In genomic region chr2:233195027-233195426, GRCh38 we compare ENCODE assay signal across 15 cellular contexts. TPM values are rescaled to one million over a fixed set of nuclear protein-coding genes. Genes with fewer than 3 reads are reported as not detected.
DNase-seq lines count a peak whose midpoint lies in the region; ATAC-seq and TF ChIP-seq lines count a peak whose summit lies in the region.
"Had no signal": no experiment of that assay in that cellular context is flagged by ENCODE, and none has a peak within 500 bp of the region (broad histone marks: within the 10 kb centered on the region; RNA-seq: fewer than 3 reads in every experiment).

No MANE protein-coding gene starts in this region.

- no peak overlapping the region for H2AFZ ChIP-seq in PC-3 (ENCODE audit: low read length)

- no peaks in the 10 kb centered on the region for H4K20me1 ChIP-seq in PC-3 (ENCODE audit: low read length)

- no peak overlapping the region for H3K27ac ChIP-seq in PC-3 (ENCODE audit: low read length)
- H3K27ac ChIP-seq in CD4-positive, alpha-beta T cell (ENCODE audit: low read depth, low read length): no peak overlapping the region

- no peaks in the 10 kb centered on the region for H3K79me2 ChIP-seq in PC-3 (ENCODE audit: low read length)

- CTCF ChIA-PET in activated CD4-positive, alpha-beta T cell treated with anti-CD3 and anti-CD28 coated beads, Interleukin-2, amount 10 ng/mL, durations not matched to agents 7 days and 5 days (lab: Charles Lee): interaction anchor here (0.7 kb wide), 1 partner anchor 137 kb away, joined by 3 read pairs; no protein-coding TSS in a partner anchor
- CTCF ChIA-PET in PC-3 (lab: Charles Lee): no interaction called here
- CTCF ChIA-PET in CD4-positive, alpha-beta T cell (lab: Charles Lee): interaction anchor here (0.7 kb wide), 1 partner anchor 168 kb away, joined by 3 read pairs; no protein-coding TSS in a partner anchor

- no peaks in the 10 kb centered on the region for H3K4me1 ChIP-seq in PC-3 (ENCODE audit: insufficient read depth, low read length)
- H3K4me1 ChIP-seq: Caco-2, HAP-1 had no signal

- intact Hi-C loops in natural killer cell (cut with micrococcal nuclease): no loop called here
- intact Hi-C loops in PC-3 (cut with micrococcal nuclease): no loop called here
- intact Hi-C loops in CD4-positive, alpha-beta T cell (cut with DNase I, micrococcal nuclease): no loop called here

- peak overlapping the region; percentile 3 for H3K27ac Mint-ChIP-seq in activated CD4-positive, alpha-beta T cell treated with anti-CD3 and anti-CD28 coated beads, Interleukin-2, amount 10 ng/mL, durations not matched to agents 7 days and 5 days
- peak overlapping the region; percentile 23 to 65 for H3K27ac Mint-ChIP-seq in natural killer cell
- H3K27ac Mint-ChIP-seq in natural killer cell treated with Interleukin-12 subunit alpha and Interleukin-12 subunit beta and Interleukin-15 and Interleukin-18, amount 100 ng/mL, for 72 hours: peak overlapping the region in 1 of 2 donors; percentile 10
- peak overlapping the region; percentile 85 for H3K27ac Mint-ChIP-seq in stimulated activated effector memory CD8-positive, alpha-beta T cell treated with anti-CD3 and anti-CD28 coated beads, Interleukin-12 subunit alpha, Interleukin-12 subunit beta, amount 100 ng/mL, for 72 hours
- no peak overlapping the region for H3K27ac Mint-ChIP-seq in CD4-positive, alpha-beta T cell
- H3K27ac Mint-ChIP-seq: CD8-positive, alpha-beta T cell; HFFc6 had no signal

- no TSS peak for BruUV-seq in PC-3 (replicated peaks; lab: Mats Ljungman, UMichigan)

- no peaks in the 10 kb centered on the region for H3K27me3 ChIP-seq in PC-3 (ENCODE audit: low read length)
- H3K27me3 ChIP-seq in CD4-positive, alpha-beta T cell (ENCODE audit: control insufficient read depth, insufficient read depth, low read length): no peaks in the 10 kb centered on the region

- no peaks in the 10 kb centered on the region for H3K9me3 ChIP-seq in PC-3 (ENCODE audit: low read length)
- no peaks in the 10 kb centered on the region for H3K9me3 ChIP-seq in CD4-positive, alpha-beta T cell (ENCODE audit: control insufficient read depth, low read length)
- H3K9me3 ChIP-seq: Caco-2, HAP-1 had no signal

- H3F3A ChIP-seq in PC-3 (ENCODE audit: low read length, unreplicated experiment): no peaks in the 10 kb centered on the region

- H3K9me3 Mint-ChIP-seq in activated CD4-positive, alpha-beta T cell treated with anti-CD3 and anti-CD28 coated beads, Interleukin-2, amount 10 ng/mL, durations not matched to agents 7 days and 5 days: no peaks in the 10 kb centered on the region
- no peaks in the 10 kb centered on the region for H3K9me3 Mint-ChIP-seq in natural killer cell
- no peaks in the 10 kb centered on the region for H3K9me3 Mint-ChIP-seq in natural killer cell treated with Interleukin-12 subunit alpha and Interleukin-12 subunit beta and Interleukin-15 and Interleukin-18, amount 100 ng/mL, for 72 hours
- H3K9me3 Mint-ChIP-seq in stimulated activated effector memory CD8-positive, alpha-beta T cell treated with anti-CD3 and anti-CD28 coated beads, Interleukin-12 subunit alpha, Interleukin-12 subunit beta, amount 100 ng/mL, for 72 hours: no peaks in the 10 kb centered on the region
- H3K9me3 Mint-ChIP-seq in CD4-positive, alpha-beta T cell: no peaks in the 10 kb centered on the region
- H3K9me3 Mint-ChIP-seq: CD8-positive, alpha-beta T cell; HFFc6 had no signal

- H3K4me3 ChIP-seq in PC-3 (ENCODE audit: low read length): no peak overlapping the region
- H3K4me3 ChIP-seq: HAP-1 had no signal

- no peaks in the 10 kb centered on the region for H3K27me3 Mint-ChIP-seq in activated CD4-positive, alpha-beta T cell treated with anti-CD3 and anti-CD28 coated beads, Interleukin-2, amount 10 ng/mL, durations not matched to agents 7 days and 5 days
- no peaks in the 10 kb centered on the region for H3K27me3 Mint-ChIP-seq in natural killer cell (ENCODE audit: low read depth in 2 of 2)
- no peaks in the 10 kb centered on the region for H3K27me3 Mint-ChIP-seq in natural killer cell treated with Interleukin-12 subunit alpha and Interleukin-12 subunit beta and Interleukin-15 and Interleukin-18, amount 100 ng/mL, for 72 hours
- H3K27me3 Mint-ChIP-seq in CD4-positive, alpha-beta T cell: no peaks in the 10 kb centered on the region

- no peak overlapping the region for H3K4me3 Mint-ChIP-seq in activated CD4-positive, alpha-beta T cell treated with anti-CD3 and anti-CD28 coated beads, Interleukin-2, amount 10 ng/mL, durations not matched to agents 7 days and 5 days
- H3K4me3 Mint-ChIP-seq in natural killer cell: no peak overlapping the region
- no peak overlapping the region for H3K4me3 Mint-ChIP-seq in natural killer cell treated with Interleukin-12 subunit alpha and Interleukin-12 subunit beta and Interleukin-15 and Interleukin-18, amount 100 ng/mL, for 72 hours
- no peak overlapping the region for H3K4me3 Mint-ChIP-seq in stimulated activated effector memory CD8-positive, alpha-beta T cell treated with anti-CD3 and anti-CD28 coated beads, Interleukin-12 subunit alpha, Interleukin-12 subunit beta, amount 100 ng/mL, for 72 hours
- H3K4me3 Mint-ChIP-seq in CD4-positive, alpha-beta T cell: no peak overlapping the region
- H3K4me3 Mint-ChIP-seq: CD8-positive, alpha-beta T cell; HFFc6 had no signal

- no peaks in the 10 kb centered on the region for H3K9me2 ChIP-seq in PC-3 (replicated peaks; ENCODE audit: low read length)

- H3K4me2 ChIP-seq in PC-3 (ENCODE audit: low read length): no peak overlapping the region

- H3K4me1 Mint-ChIP-seq in activated CD4-positive, alpha-beta T cell treated with anti-CD3 and anti-CD28 coated beads, Interleukin-2, amount 10 ng/mL, durations not matched to agents 7 days and 5 days: peaks cover 3% of the 10 kb centered on the region
- H3K4me1 Mint-ChIP-seq in natural killer cell: peaks cover 7 to 10% of the 10 kb centered on the region in 2 donors
- peaks cover 5 to 11% of the 10 kb centered on the region in 2 donors for H3K4me1 Mint-ChIP-seq in natural killer cell treated with Interleukin-12 subunit alpha and Interleukin-12 subunit beta and Interleukin-15 and Interleukin-18, amount 100 ng/mL, for 72 hours (ENCODE audit: low read depth in 2 of 2)
- H3K4me1 Mint-ChIP-seq in stimulated activated effector memory CD8-positive, alpha-beta T cell treated with anti-CD3 and anti-CD28 coated beads, Interleukin-12 subunit alpha, Interleukin-12 subunit beta, amount 100 ng/mL, for 72 hours: peaks cover 5% of the 10 kb centered on the region
- no peaks in the 10 kb centered on the region for H3K4me1 Mint-ChIP-seq in CD4-positive, alpha-beta T cell (ENCODE audit: low read depth)

- no peak for DNase-seq in activated CD4-positive, alpha-beta T cell treated with anti-CD3 and anti-CD28 coated beads, Interleukin-2, amount 10 ng/mL, durations not matched to agents 7 days and 5 days
- no peak for DNase-seq in activated CD4-positive, alpha-beta T cell treated with anti-CD3 and anti-CD28 coated beads, Interleukin-2, amount 50 U/mL, for 48 hours
- DNase-seq in natural killer cell (no peak), PC-3 (no peak)
- no peak for DNase-seq in natural killer cell treated with Interleukin-12 subunit alpha and Interleukin-12 subunit beta and Interleukin-15 and Interleukin-18, amount 100 ng/mL, for 72 hours (ENCODE audit: low spot score)
- no peak for DNase-seq in stimulated activated effector memory CD8-positive, alpha-beta T cell treated with anti-CD3 and anti-CD28 coated beads, Interleukin-12 subunit alpha, Interleukin-12 subunit beta, amount 100 ng/mL, for 72 hours (ENCODE audit: low spot score in 2 of 2)
- DNase-seq in CD4-positive, alpha-beta T cell: no peak
- DNase-seq: C1 segment of cervical spinal cord; Caco-2; CD8-positive, alpha-beta T cell; DMS153; DND-41; GOT3; HFFc6 had no signal

- peaks cover 67% of the 10 kb centered on the region for H3K36me3 Mint-ChIP-seq in activated CD4-positive, alpha-beta T cell treated with anti-CD3 and anti-CD28 coated beads, Interleukin-2, amount 10 ng/mL, durations not matched to agents 7 days and 5 days (ENCODE audit: low read depth)
- peaks cover 21% of the 10 kb centered on the region for H3K36me3 Mint-ChIP-seq in natural killer cell
- peaks cover 30% of the 10 kb centered on the region for H3K36me3 Mint-ChIP-seq in natural killer cell treated with Interleukin-12 subunit alpha and Interleukin-12 subunit beta and Interleukin-15 and Interleukin-18, amount 100 ng/mL, for 72 hours
- peaks cover 99% of the 10 kb centered on the region for H3K36me3 Mint-ChIP-seq in stimulated activated effector memory CD8-positive, alpha-beta T cell treated with anti-CD3 and anti-CD28 coated beads, Interleukin-12 subunit alpha, Interleukin-12 subunit beta, amount 100 ng/mL, for 72 hours
- peaks cover 94% of the 10 kb centered on the region for H3K36me3 Mint-ChIP-seq in CD4-positive, alpha-beta T cell (ENCODE audit: low read depth)

- TF ChIP-seq CTCF in natural killer cell (IDR thresholded peaks at IDR 0.05): no peak
- no peak for TF ChIP-seq CTCF in PC-3 (conservative IDR thresholded peaks at IDR 0.05; ENCODE audit: low read depth, low read length)
- no peak for TF ChIP-seq CTCF in CD4-positive, alpha-beta T cell (IDR thresholded peaks at IDR 0.05)

- no peak for ATAC-seq in natural killer cell
- ATAC-seq in natural killer cell treated with Interleukin-12 subunit alpha and Interleukin-12 subunit beta and Interleukin-15 and Interleukin-18, amount 100 ng/mL, for 72 hours: no peak
- no peak for ATAC-seq in stimulated activated effector memory CD8-positive, alpha-beta T cell treated with anti-CD3 and anti-CD28 coated beads, Interleukin-12 subunit alpha, Interleukin-12 subunit beta, amount 100 ng/mL, for 72 hours
- ATAC-seq in PC-3: no peak
- ATAC-seq in CD4-positive, alpha-beta T cell (ENCODE audit: poor library complexity): no peak
- ATAC-seq: CD8-positive, alpha-beta T cell had no signal

- POLR2A ChIA-PET in activated CD4-positive, alpha-beta T cell treated with anti-CD3 and anti-CD28 coated beads, Interleukin-2, amount 10 ng/mL, durations not matched to agents 7 days and 5 days (lab: Charles Lee): no interaction called here
- POLR2A ChIA-PET in PC-3 (lab: Charles Lee; ENCODE audit: unreplicated experiment): no interaction called here
- POLR2A ChIA-PET in CD4-positive, alpha-beta T cell (lab: Charles Lee): no interaction called here

- no peak overlapping the region for H3K9ac ChIP-seq in PC-3 (ENCODE audit: low read length)

- no peaks in the 10 kb centered on the region for H3K36me3 ChIP-seq in PC-3 (ENCODE audit: low read depth, low read length)
- H3K36me3 ChIP-seq: HAP-1 had no signal

RNA-seq across cellular contexts. Expression of gene ATG16L1, which starts 56.4 kb away (rescaled TPM):
- 10 to 100 TPM; 52.6 to 55.4 TPM for total RNA-seq in activated CD4-positive, alpha-beta T cell treated with anti-CD3 and anti-CD28 coated beads, Interleukin-2, amount 10 ng/mL, durations not matched to agents 7 days and 5 days
- 100 to 1,000 TPM; 106 to 142 (median 117) TPM for total RNA-seq in natural killer cell
- total RNA-seq in natural killer cell treated with Interleukin-12 subunit alpha and Interleukin-12 subunit beta and Interleukin-15 and Interleukin-18, amount 100 ng/mL, for 72 hours: 10 to 100 TPM; 39.5 to 78.6 TPM
- total RNA-seq in PC-3 (2014; rRNA removed): 126 and 173 TPM in 2 replicates
- total RNA-seq in CD4-positive, alpha-beta T cell: 100 to 1,000 TPM; 134 to 135 TPM
